ENCODE assay signal across 18 cellular contexts in genomic region chr7:44563171-44563679, GRCh38. TPM values are rescaled to one million over a fixed set of nuclear protein-coding genes. Genes with fewer than 3 reads are reported as not detected.
DNase-seq lines count a peak whose midpoint lies in the region; TF ChIP-seq lines count a peak whose summit lies in the region.
"Had no signal": no experiment of that assay in that cellular context is flagged by ENCODE, and none has a peak within 500 bp of the region (broad histone marks: within the 10 kb centered on the region; RNA-seq: fewer than 3 reads in every experiment).

No MANE protein-coding gene starts in this region.

- TF ChIP-seq POLR2A in erythroblast (IDR thresholded peaks at IDR 0.05; ENCODE audit: low read length) (peak; percentile 50), spleen (IDR thresholded peaks at IDR 0.05) (no peak)

- CTCF ChIA-PET in activated naive CD4-positive, alpha-beta T cell treated with anti-CD3 and anti-CD28 coated beads, Interleukin-2, amount 10 ng/mL, durations not matched to agents 7 days and 5 days (lab: Charles Lee), result interaction anchor here (2.9 kb wide), 1 partner anchor 11 kb away, joined by 19 read pairs; the partner anchor contains the start of gene DDX56
- CTCF ChIA-PET in activated naive CD4-positive, alpha-beta T cell treated with anti-CD3 and anti-CD28 coated beads for 36 hours (lab: Charles Lee), result interaction anchor here (4.0 kb wide), 1 partner anchor 12 kb away, joined by 34 read pairs; the partner anchor contains the start of gene DDX56
- CTCF ChIA-PET in RWPE1 (lab: Yijun Ruan, JAX), result no interaction called here

- H3K4me1 Mint-ChIP-seq in activated naive CD4-positive, alpha-beta T cell treated with anti-CD3 and anti-CD28 coated beads, Interleukin-2, amount 10 ng/mL, durations not matched to agents 7 days and 5 days, result peaks cover 7% of the 10 kb centered on the region
- H3K4me1 Mint-ChIP-seq in activated naive CD4-positive, alpha-beta T cell treated with anti-CD3 and anti-CD28 coated beads for 36 hours (ENCODE audit: low read depth), result peaks cover 3% of the 10 kb centered on the region
- H3K4me1 Mint-ChIP-seq: neural progenitor cell had no signal

- H3K4me1 ChIP-seq in spleen, result peaks cover 0 to 21% (median 9%) of the 10 kb centered on the region in 6 donors
- H3K4me1 ChIP-seq: neural progenitor cell, uterus had no signal

- H3K4me3 ChIP-seq in spleen, result no peak overlapping the region
- H3K4me3 ChIP-seq: neural progenitor cell, stomach, uterus had no signal

- peaks cover 25% of the 10 kb centered on the region for H3K36me3 Mint-ChIP-seq in activated naive CD4-positive, alpha-beta T cell treated with anti-CD3 and anti-CD28 coated beads, Interleukin-2, amount 10 ng/mL, durations not matched to agents 7 days and 5 days
- H3K36me3 Mint-ChIP-seq in activated naive CD4-positive, alpha-beta T cell treated with anti-CD3 and anti-CD28 coated beads for 36 hours (ENCODE audit: low read depth), result peaks cover 24% of the 10 kb centered on the region

- H3K9me3 Mint-ChIP-seq in activated naive CD4-positive, alpha-beta T cell treated with anti-CD3 and anti-CD28 coated beads, Interleukin-2, amount 10 ng/mL, durations not matched to agents 7 days and 5 days, result no peaks in the 10 kb centered on the region
- no peaks in the 10 kb centered on the region for H3K9me3 Mint-ChIP-seq in activated naive CD4-positive, alpha-beta T cell treated with anti-CD3 and anti-CD28 coated beads for 36 hours
- H3K9me3 Mint-ChIP-seq: neural progenitor cell had no signal

- DNase-seq in activated naive CD4-positive, alpha-beta T cell treated with anti-CD3 and anti-CD28 coated beads, Interleukin-2, amount 10 ng/mL, durations not matched to agents 7 days and 5 days, result peak; percentile 8
- no peak for DNase-seq in activated naive CD4-positive, alpha-beta T cell treated with anti-CD3 and anti-CD28 coated beads for 36 hours
- no peak for DNase-seq in RWPE1 (ENCODE audit: low spot score)
- no peak for DNase-seq in erythroblast (lab: John Stamatoyannopoulos, UW)
- DNase-seq in spleen, result peak; percentile 64
- DNase-seq in hippocampal formation (lab: John Stamatoyannopoulos, UW), result no peak
- no peak for DNase-seq in SKM-1 treated with dmso at 0.1 percent for 144 hours (lab: John Stamatoyannopoulos, UW; ENCODE audit: unreplicated experiment)
- DNase-seq in hypothalamus (lab: John Stamatoyannopoulos, UW), result no peak
- DNase-seq: glutamatergic neuron; mesendoderm; NCI-H1694; stimulated activated CD4-positive, alpha-beta T cell treated with anti-CD3 and anti-CD28 coated beads, Interleukin-15, amount 100 ng/mL, for 24 hours; stomach; T-helper 2 cell had no signal

- intact Hi-C loops in activated naive CD4-positive, alpha-beta T cell treated with anti-CD3 and anti-CD28 coated beads for 36 hours (cut with micrococcal nuclease), result loop anchor here (10.0 kb wide), 1 partner anchor 188 kb away; no protein-coding TSS in a partner anchor
- intact Hi-C loops in spleen (cut with DNase I; ENCODE audit: low total_unique reads), result loop anchor here (10.0 kb wide), 1 partner anchor 328 kb away; no protein-coding TSS in a partner anchor

- no peaks in the 10 kb centered on the region for H3K9me3 ChIP-seq in spleen
- H3K9me3 ChIP-seq: stomach, uterus had no signal

- H3K27ac Mint-ChIP-seq in activated naive CD4-positive, alpha-beta T cell treated with anti-CD3 and anti-CD28 coated beads, Interleukin-2, amount 10 ng/mL, durations not matched to agents 7 days and 5 days, result no peak overlapping the region
- no peak overlapping the region for H3K27ac Mint-ChIP-seq in activated naive CD4-positive, alpha-beta T cell treated with anti-CD3 and anti-CD28 coated beads for 36 hours
- H3K27ac Mint-ChIP-seq: neural progenitor cell had no signal

- no peaks in the 10 kb centered on the region for H3K27me3 ChIP-seq in spleen (replicated peaks in 1 of 7)
- H3K27me3 ChIP-seq: neural progenitor cell, stomach, uterus had no signal

- no peak overlapping the region for H3K4me3 Mint-ChIP-seq in activated naive CD4-positive, alpha-beta T cell treated with anti-CD3 and anti-CD28 coated beads, Interleukin-2, amount 10 ng/mL, durations not matched to agents 7 days and 5 days
- no peak overlapping the region for H3K4me3 Mint-ChIP-seq in activated naive CD4-positive, alpha-beta T cell treated with anti-CD3 and anti-CD28 coated beads for 36 hours
- H3K4me3 Mint-ChIP-seq: neural progenitor cell had no signal

- H3K36me3 ChIP-seq in spleen, result peaks cover 2 to 53% (median 47%) of the 10 kb centered on the region in 6 donors
- H3K36me3 ChIP-seq: neural progenitor cell, uterus had no signal

- peaks cover under 1% of the 10 kb centered on the region for H3K27me3 Mint-ChIP-seq in activated naive CD4-positive, alpha-beta T cell treated with anti-CD3 and anti-CD28 coated beads, Interleukin-2, amount 10 ng/mL, durations not matched to agents 7 days and 5 days
- H3K27me3 Mint-ChIP-seq in activated naive CD4-positive, alpha-beta T cell treated with anti-CD3 and anti-CD28 coated beads for 36 hours (ENCODE audit: low read depth), result no peaks in the 10 kb centered on the region

- POLR2A ChIA-PET in RWPE1 (lab: Yijun Ruan, JAX; ENCODE audit: low non-redundant PET), result no interaction called here

- peak overlapping the region; percentile 63 for H3K27ac ChIP-seq in RWPE1
- H3K27ac ChIP-seq in spleen, result no peak overlapping the region
- H3K27ac ChIP-seq: neural progenitor cell, stomach, uterus had no signal

- no peak for TF ChIP-seq CTCF in RWPE1 (conservative IDR thresholded peaks at IDR 0.05; ENCODE audit: low read depth)
- no peak for TF ChIP-seq CTCF in spleen (IDR thresholded peaks at IDR 0.05 in 8 of 11, conservative IDR thresholded peaks at IDR 0.05 in 3 of 11)

- 76 to 95% (median 79%) methylated on average over 3 of the region's 3 CpGs for WGBS in spleen, 5 donors

RNA-seq across cellular contexts. Expression of gene DDX56, which starts 10.5 kb away (rescaled TPM):
- total RNA-seq in activated naive CD4-positive, alpha-beta T cell treated with anti-CD3 and anti-CD28 coated beads for 36 hours, result 10 to 100 TPM; 65.8 to 74.0 TPM
- total RNA-seq in spleen, result 10 to 100 TPM; 56.1 to 78.9 (median 60.9) TPM
- polyA plus RNA-seq in spleen, result 100 to 1,000 TPM in 2 of 3 donors, 10 to 100 TPM in 1; 70.0 to 130 (median 105) TPM

RNA-seq across cellular contexts. Expression of gene TMED4, which starts 18.8 kb away (rescaled TPM):
- 10 to 100 TPM; 77.3 to 81.8 TPM for total RNA-seq in activated naive CD4-positive, alpha-beta T cell treated with anti-CD3 and anti-CD28 coated beads for 36 hours
- total RNA-seq in spleen, result 100 to 1,000 TPM in 2 of 7 donors, 10 to 100 TPM in 5; 55.4 to 105 (median 66.6) TPM
- 10 to 100 TPM; 26.1 to 34.7 (median 28.7) TPM for polyA plus RNA-seq in spleen

RNA-seq across cellular contexts. Expression of gene NPC1L1, which starts 22.1 kb away (rescaled TPM):
- not detected for total RNA-seq in activated naive CD4-positive, alpha-beta T cell treated with anti-CD3 and anti-CD28 coated beads for 36 hours
- under 1 TPM in 1 of 7 donors, not detected in 6; 0.07 TPM for total RNA-seq in spleen
- polyA plus RNA-seq in spleen, result under 1 TPM; 0.02 to 0.03 (median 0.03) TPM
- total RNA-seq: G401, M059J had no signal

RNA-seq across cellular contexts. Expression of gene OGDH, which starts 43.2 kb away (rescaled TPM):
- total RNA-seq in activated naive CD4-positive, alpha-beta T cell treated with anti-CD3 and anti-CD28 coated beads for 36 hours, result 10 to 100 TPM; 73.9 to 78.4 TPM
- 100 to 1,000 TPM in 2 of 7 donors, 10 to 100 TPM in 5; 78.2 to 120 (median 91.6) TPM for total RNA-seq in spleen
- polyA plus RNA-seq in spleen, result 10 to 100 TPM; 15.7 to 32.3 (median 15.9) TPM

Comparison
In these comparisons a context has a peak if more than half of its experiments do, and no peak if none do; other contexts are left out.
1. DNase-seq: peak in activated naive CD4-positive, alpha-beta T cell treated with anti-CD3 and anti-CD28 coated beads, Interleukin-2, amount 10 ng/mL, durations not matched to agents 7 days and 5 days (single experiment) and spleen (single experiment); none in activated naive CD4-positive, alpha-beta T cell treated with anti-CD3 and anti-CD28 coated beads for 36 hours (single experiment), RWPE1 (single experiment), erythroblast (0 of 2), hippocampal formation (0 of 2), SKM-1 treated with dmso at 0.1 percent for 144 hours (single experiment) and hypothalamus (0 of 51).